Comparison of ENCODE assay signal across 19 cellular contexts in genomic region chr1:20008391-20008841, GRCh38. TPM values are rescaled to one million over a fixed set of nuclear protein-coding genes. Genes with fewer than 3 reads are reported as not detected.
DNase-seq lines count a peak whose midpoint lies in the region; ATAC-seq and TF ChIP-seq lines count a peak whose summit lies in the region.
"Had no signal": no experiment of that assay in that cellular context is flagged by ENCODE, and none has a peak within 500 bp of the region (broad histone marks: within the 10 kb centered on the region; RNA-seq: fewer than 3 reads in every experiment).

No MANE protein-coding gene starts in this region.

- no peaks in the 10 kb centered on the region for H3K9me3 ChIP-seq in left ventricle myocardium inferior (replicated peaks)

- peaks cover 4% of the 10 kb centered on the region for H3K27me3 ChIP-seq in left ventricle myocardium inferior (ENCODE audit: low read depth)

- no peak for TF ChIP-seq CTCF in left ventricle myocardium inferior (IDR thresholded peaks at IDR 0.05; ENCODE audit: borderline replicate concordance)

- ATAC-seq in HG02884 (IDR thresholded peaks at IDR 0.05; ENCODE audit: unreplicated experiment): no peak

- H3K36me3 ChIP-seq in left ventricle myocardium inferior: no peaks in the 10 kb centered on the region

- intact Hi-C loops in left ventricle myocardium inferior (cut with micrococcal nuclease): no loop called here

- DNase-seq in HT-29 (ENCODE audit: low spot score): peak; percentile 2
- peak; percentile 69 for DNase-seq in amniotic epithelial cell (ENCODE audit: low read depth)
- peak; percentile 62 for DNase-seq in left ventricle myocardium inferior
- peak; percentile 2 for DNase-seq in renal cortical epithelial cell (ENCODE audit: low read depth)
- DNase-seq in SIG-M5 treated with dmso at 0.1 percent for 504 hours (lab: John Stamatoyannopoulos, UW; ENCODE audit: unreplicated experiment): no peak
- DNase-seq in SK-N-DZ (ENCODE audit: low spot score): no peak
- no peak for DNase-seq in NCI-H2227 treated with DMSO at 0.1 percent for 48 hours (lab: John Stamatoyannopoulos, UW)
- DNase-seq: activated CD4-positive, alpha-beta memory T cell treated with anti-CD3 and anti-CD28 coated beads, Interleukin-2, amount 10 ng/mL, durations not matched to agents 7 days and 5 days; amygdala; CD4-positive, CD25-positive, alpha-beta regulatory T cell; cortex of kidney; NK-92 treated with Interleukin-12 subunit alpha and Interleukin-12 subunit beta, amount 100 ng/mL, for 24 hours; SHP77; T-helper 9 cell had no signal

- H3K27ac ChIP-seq in left ventricle myocardium inferior (replicated peaks): peak overlapping the region; percentile 79

- peaks cover 5% of the 10 kb centered on the region for H3K4me1 ChIP-seq in left ventricle myocardium inferior

- peak overlapping the region; percentile 10 for H3K4me3 ChIP-seq in left ventricle myocardium inferior

RNA-seq across cellular contexts. Expression of gene PLA2G2A, which starts 29.0 kb away (rescaled TPM):
- 0.31 TPM in 1 of 2 replicates, not detected in the other for total RNA-seq in HT-29 (2014; rRNA removed; shearing (Covaris generic))
- total RNA-seq in left ventricle myocardium inferior: 69.0 TPM
- total RNA-seq in renal cortical epithelial cell: not detected in 2 replicates
- not detected in 2 replicates for polyA plus RNA-seq in SK-N-DZ (2014; cell fraction: cytosol; rRNA removed)
- polyA plus RNA-seq in SK-N-DZ (2014; cell fraction: nucleus; rRNA removed): not detected in 2 replicates
- total RNA-seq: activated CD4-positive, alpha-beta memory T cell treated with anti-CD3 and anti-CD28 coated beads, Interleukin-2, amount 10 ng/mL, durations not matched to agents 7 days and 5 days; activated T-helper 2 cell treated with anti-CD3 and anti-CD28 coated beads, Interferon-gamma antibody, Interleukin-2, Interleukin-4, amounts not matched to agents 10 μg/mL and 5 μg/mL and 100 μg/mL, durations not matched to agents 14 hours and 24 hours and 36 hours; CD4-positive, CD25-positive, alpha-beta regulatory T cell; Daoy; epithelial cell of proximal tubule; temporal lobe had no signal
- polyA plus RNA-seq: CD4-positive, CD25-positive, alpha-beta regulatory T cell had no signal

Comparison
In these comparisons a context has a peak if more than half of its experiments do, and no peak if none do; other contexts are left out.
1. DNase-seq: peak in HT-29 (single experiment), amniotic epithelial cell (single experiment), left ventricle myocardium inferior (single experiment) and renal cortical epithelial cell (single experiment); none in SIG-M5 treated with dmso at 0.1 percent for 504 hours (single experiment), SK-N-DZ (single experiment) and NCI-H2227 treated with DMSO at 0.1 percent for 48 hours (single experiment).
2. RNA of gene PLA2G2A, which starts 29.0 kb away (total RNA-seq): 69.0 TPM in left ventricle myocardium inferior (single experiment); 0.31 TPM in HT-29 and not detected in renal cortical epithelial cell; every median in the first group is over 10 times any median in the second.